In genomic region chr7:128904381-128905197, GRCh38 we compare ENCODE assay signal across 8 cellular contexts. TPM values are rescaled to one million over a fixed set of nuclear protein-coding genes. Genes with fewer than 3 reads are reported as not detected.
A peak's percentile ranks its signal among the peaks of the same experiment; 100 is the strongest.
DNase-seq lines count a peak whose midpoint lies in the region; ATAC-seq, FAIRE-seq and TF ChIP-seq lines count a peak whose summit lies in the region.

No MANE protein-coding gene starts in this region.

- in situ Hi-C loops in Caki2 (cut with HindIII; ENCODE audit: low pct_unique_long_range_greater_than_20kb, low sequenced_read_pairs), result no loop called here

- ATAC-seq in GM19043 (IDR thresholded peaks at IDR 0.05; ENCODE audit: low read depth, unreplicated experiment) (peak; percentile 57), HG03469 (IDR thresholded peaks at IDR 0.05; ENCODE audit: unreplicated experiment) (no peak)

- no peak overlapping the region for H3K27ac ChIP-seq in VCaP

- intact Hi-C loops in posterior vena cava (cut with DNase I), result loop anchor here in 1 of 2 donors (10.0 kb wide), 1 partner anchor 190 kb away; no protein-coding TSS in a partner anchor

- no peak for FAIRE-seq in GM12892 (lab: Jason Lieb, UNC)

- peak; percentile 84 for TF ChIP-seq CTCF in VCaP (conservative IDR thresholded peaks at IDR 0.05)

- peak; percentile 44 for DNase-seq in Caki2 (ENCODE audit: low read depth)
- DNase-seq in NCI-H1105 treated with DMSO at 0.1 percent for 48 hours (lab: John Stamatoyannopoulos, UW), result peak; percentile 74
- peak; percentile 48 for DNase-seq in foreskin melanocyte
- peak; percentile 53 for DNase-seq in posterior vena cava (ENCODE audit: low spot score)
- no peak for DNase-seq in GM12892 (ENCODE audit: insufficient read length)

- no peak for TF ChIP-seq POLR2A in GM12892 (IDR thresholded peaks at IDR 0.05; ENCODE audit: low read depth, low read length)

RNA-seq across cellular contexts. Expression of gene KCP, which starts 5.9 kb away (rescaled TPM):
- total RNA-seq in Caki2 (2014; rRNA removed; shearing (Covaris generic); ENCODE audit: low replicate concordance), result 2.1 and 5.1 TPM in 2 replicates
- 1 to 10 TPM in 1 of 2 donors, under 1 TPM in 1; 0.95 to 1.3 TPM for total RNA-seq in posterior vena cava
- 3.1 TPM for polyA plus RNA-seq in GM12892 (2012; ENCODE audit: missing spikeins)

RNA-seq across cellular contexts. Expression of gene IRF5, which starts 33.1 kb away (rescaled TPM):
- 73.4 and 92.1 TPM in 2 replicates for total RNA-seq in Caki2 (2014; rRNA removed; shearing (Covaris generic); ENCODE audit: low replicate concordance)
- 10 to 100 TPM in 1 of 2 donors, 1 to 10 TPM in 1; 5.8 to 10.3 TPM for total RNA-seq in posterior vena cava
- 52.9 TPM for polyA plus RNA-seq in GM12892 (2012; ENCODE audit: missing spikeins)

RNA-seq across cellular contexts. Expression of gene ATP6V1F, which starts 41.9 kb away (rescaled TPM):
- total RNA-seq in Caki2 (2014; rRNA removed; shearing (Covaris generic); ENCODE audit: low replicate concordance), result 168 and 191 TPM in 2 replicates
- total RNA-seq in posterior vena cava, result 100 to 1,000 TPM; 106 to 115 TPM
- polyA plus RNA-seq in GM12892 (2012; ENCODE audit: missing spikeins), result 260 TPM
